Comparison of ENCODE assay signal across 1 cellular context in genomic region chr10:63940277-63940972, GRCh38.
TF ChIP-seq lines count a peak whose summit lies in the region.

No MANE protein-coding gene starts in this region.

TF ChIP-seq in WTC11, 78 proteins besides CTCF, POLR2A, EP300 and RAD21 (continued from another document):
- TF ChIP-seq AFF4 (CRISPR knock-in tag; IDR thresholded peaks at IDR 0.05; ENCODE audit: borderline replicate concordance): no peak
- TF ChIP-seq FOXP1 (CRISPR knock-in tag; IDR thresholded peaks at IDR 0.05; ENCODE audit: borderline replicate concordance): no peak
- no peak for TF ChIP-seq ZNF671 (CRISPR knock-in tag; IDR thresholded peaks at IDR 0.05)
- TF ChIP-seq, protein P1, sequence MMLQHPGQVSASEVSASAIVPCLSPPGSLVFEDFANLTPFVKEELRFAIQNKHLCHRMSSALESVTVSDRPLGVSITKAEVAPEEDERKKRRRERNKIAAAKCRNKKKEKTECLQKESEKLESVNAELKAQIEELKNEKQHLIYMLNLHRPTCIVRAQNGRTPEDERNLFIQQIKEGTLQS (CRISPR knock-in tag; conservative IDR thresholded peaks at IDR 0.05): no peak
- TF ChIP-seq ESRRA (CRISPR knock-in tag; IDR thresholded peaks at IDR 0.05; ENCODE audit: borderline replicate concordance): no peak
- TF ChIP-seq, protein P2, sequence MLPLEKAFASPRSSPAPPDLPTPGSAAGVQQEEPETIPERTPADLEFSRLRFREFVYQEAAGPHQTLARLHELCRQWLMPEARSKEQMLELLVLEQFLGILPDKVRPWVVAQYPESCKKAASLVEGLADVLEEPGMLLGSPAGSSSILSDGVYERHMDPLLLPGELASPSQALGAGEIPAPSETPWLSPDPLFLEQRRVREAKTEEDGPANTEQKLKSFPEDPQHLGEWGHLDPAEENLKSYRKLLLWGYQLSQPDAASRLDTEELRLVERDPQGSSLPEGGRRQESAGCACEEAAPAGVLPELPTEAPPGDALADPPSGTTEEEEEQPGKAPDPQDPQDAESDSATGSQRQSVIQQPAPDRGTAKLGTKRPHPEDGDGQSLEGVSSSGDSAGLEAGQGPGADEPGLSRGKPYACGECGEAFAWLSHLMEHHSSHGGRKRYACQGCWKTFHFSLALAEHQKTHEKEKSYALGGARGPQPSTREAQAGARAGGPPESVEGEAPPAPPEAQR (CRISPR knock-in tag; IDR thresholded peaks at IDR 0.05): no peak
- no peak for TF ChIP-seq PREB (CRISPR knock-in tag; IDR thresholded peaks at IDR 0.05; ENCODE audit: borderline replicate concordance)
- no peak for TF ChIP-seq MYBL2 (CRISPR knock-in tag; IDR thresholded peaks at IDR 0.05)
- TF ChIP-seq FOXK1 (CRISPR knock-in tag; IDR thresholded peaks at IDR 0.05): no peak
- TF ChIP-seq, protein P3, sequence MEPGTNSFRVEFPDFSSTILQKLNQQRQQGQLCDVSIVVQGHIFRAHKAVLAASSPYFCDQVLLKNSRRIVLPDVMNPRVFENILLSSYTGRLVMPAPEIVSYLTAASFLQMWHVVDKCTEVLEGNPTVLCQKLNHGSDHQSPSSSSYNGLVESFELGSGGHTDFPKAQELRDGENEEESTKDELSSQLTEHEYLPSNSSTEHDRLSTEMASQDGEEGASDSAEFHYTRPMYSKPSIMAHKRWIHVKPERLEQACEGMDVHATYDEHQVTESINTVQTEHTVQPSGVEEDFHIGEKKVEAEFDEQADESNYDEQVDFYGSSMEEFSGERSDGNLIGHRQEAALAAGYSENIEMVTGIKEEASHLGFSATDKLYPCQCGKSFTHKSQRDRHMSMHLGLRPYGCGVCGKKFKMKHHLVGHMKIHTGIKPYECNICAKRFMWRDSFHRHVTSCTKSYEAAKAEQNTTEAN (CRISPR knock-in tag; IDR thresholded peaks at IDR 0.05): no peak
